In the genomic region with DNA sequence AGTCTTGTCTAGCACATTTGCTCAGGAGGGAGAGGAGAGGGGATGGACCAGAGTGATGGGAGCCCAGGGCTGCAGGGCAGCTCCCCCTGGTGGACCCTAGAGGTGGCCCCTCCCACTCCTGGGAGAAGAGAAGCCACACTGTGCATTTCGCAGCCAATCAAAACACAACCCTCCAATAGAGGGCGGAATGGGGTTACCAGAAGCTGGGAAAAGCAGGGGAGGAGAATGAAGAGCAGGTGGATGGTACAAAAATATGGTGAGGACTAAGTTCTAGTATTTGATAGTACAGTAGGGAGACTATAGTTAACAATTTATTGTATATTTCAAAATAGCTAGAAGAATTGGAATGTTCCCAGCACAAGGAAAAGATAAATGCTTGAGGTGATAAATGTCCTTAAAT, we compare ENCODE assay signal across 8 cellular contexts. TPM values are rescaled to one million over a fixed set of nuclear protein-coding genes. Genes with fewer than 3 reads are reported as not detected.
DNase-seq lines count a peak whose midpoint lies in the region; ATAC-seq, FAIRE-seq and TF ChIP-seq lines count a peak whose summit lies in the region.

No MANE protein-coding gene starts in this region.

- peak; percentile 78 for ATAC-seq in HG03460 (IDR thresholded peaks at IDR 0.05; ENCODE audit: unreplicated experiment)

- H3K4me3 Mint-ChIP-seq in activated CD4-positive, alpha-beta memory T cell treated with anti-CD3 and anti-CD28 coated beads for 36 hours: no peak overlapping the region
- no peak overlapping the region for H3K4me3 Mint-ChIP-seq in endothelial cell (ENCODE audit: unreplicated experiment)

- peak; percentile 98 for DNase-seq in 8988T
- DNase-seq in GM12892 (ENCODE audit: insufficient read length): peak; percentile 75
- DNase-seq in NCI-H748 (lab: John Stamatoyannopoulos, UW; ENCODE audit: unreplicated experiment): peak; percentile 81
- peak; percentile 81 for DNase-seq in activated CD4-positive, alpha-beta memory T cell treated with anti-CD3 and anti-CD28 coated beads for 36 hours
- peak; percentile 91 for DNase-seq in endothelial cell (ENCODE audit: low spot score)
- DNase-seq in midbrain (lab: John Stamatoyannopoulos, UW): peak; percentile 91
- peak; percentile 63 for DNase-seq in stomach

- peaks cover 31% of the 10 kb centered on the region for H3K4me1 Mint-ChIP-seq in activated CD4-positive, alpha-beta memory T cell treated with anti-CD3 and anti-CD28 coated beads for 36 hours (ENCODE audit: low read depth)
- peaks cover 29% of the 10 kb centered on the region for H3K4me1 Mint-ChIP-seq in endothelial cell (ENCODE audit: unreplicated experiment)

- peaks cover 17 to 83% (median 72%) of the 10 kb centered on the region in 4 donors for H3K36me3 ChIP-seq in stomach

- no peaks in the 10 kb centered on the region for H3K9me3 Mint-ChIP-seq in activated CD4-positive, alpha-beta memory T cell treated with anti-CD3 and anti-CD28 coated beads for 36 hours
- H3K9me3 Mint-ChIP-seq in endothelial cell (ENCODE audit: unreplicated experiment): no peaks in the 10 kb centered on the region

- H3K9me3 ChIP-seq in stomach: no peaks in the 10 kb centered on the region

- CTCF ChIA-PET in activated CD4-positive, alpha-beta memory T cell treated with anti-CD3 and anti-CD28 coated beads for 36 hours (lab: Charles Lee): interaction anchor here (0.6 to 7.3 kb wide), 19 partner anchors 9 to 310 kb away, joined by 3 to 158 read pairs (median 6); a partner anchor contains a TSS

- H3K36me3 Mint-ChIP-seq in activated CD4-positive, alpha-beta memory T cell treated with anti-CD3 and anti-CD28 coated beads for 36 hours: peaks cover 10% of the 10 kb centered on the region
- H3K36me3 Mint-ChIP-seq in endothelial cell (ENCODE audit: low read depth, unreplicated experiment): peaks cover 36% of the 10 kb centered on the region

- peaks cover 0 to 33% (median 6%) of the 10 kb centered on the region in 4 donors for H3K4me1 ChIP-seq in stomach

- 41 to 54% (median 50%) methylated on average over 2 of the region's 2 CpGs for WGBS in stomach, 5 donors

- POLR2A ChIA-PET in activated CD4-positive, alpha-beta memory T cell treated with anti-CD3 and anti-CD28 coated beads for 36 hours (lab: Charles Lee): interaction anchor here (1.1 kb wide), 1 partner anchor 311 kb away, joined by 3 read pairs; no protein-coding TSS in a partner anchor

- no peak overlapping the region for H3K27ac Mint-ChIP-seq in activated CD4-positive, alpha-beta memory T cell treated with anti-CD3 and anti-CD28 coated beads for 36 hours
- H3K27ac Mint-ChIP-seq in endothelial cell (ENCODE audit: unreplicated experiment): no peak overlapping the region

- TF ChIP-seq EP300 in stomach (IDR thresholded peaks at IDR 0.05): no peak

- TF ChIP-seq CTCF in endothelial cell (IDR thresholded peaks at IDR 0.05; ENCODE audit: unreplicated experiment) (peak; percentile 74), stomach (IDR thresholded peaks at IDR 0.05) (peak in 5 of 7 experiments; percentile 47 to 69 (median 60))

- no peak overlapping the region for H3K4me3 ChIP-seq in stomach

- no peak overlapping the region for H3K27ac ChIP-seq in stomach

- intact Hi-C loops in activated CD4-positive, alpha-beta memory T cell treated with anti-CD3 and anti-CD28 coated beads for 36 hours (cut with micrococcal nuclease): loop anchor here (1.0 to 2.0 kb wide), 2 partner anchors 24 to 75 kb away; a partner anchor contains a TSS
- intact Hi-C loops in stomach (cut with DNase I; ENCODE audit: low total_unique reads): no loop called here

- H3K27me3 ChIP-seq in stomach: no peaks in the 10 kb centered on the region

- H3K27me3 Mint-ChIP-seq in activated CD4-positive, alpha-beta memory T cell treated with anti-CD3 and anti-CD28 coated beads for 36 hours: no peaks in the 10 kb centered on the region
- peaks cover 10% of the 10 kb centered on the region for H3K27me3 Mint-ChIP-seq in endothelial cell (ENCODE audit: unreplicated experiment)

- TF ChIP-seq POLR2A in GM12892 (IDR thresholded peaks at IDR 0.05; ENCODE audit: low read depth, low read length) (no peak), stomach (IDR thresholded peaks at IDR 0.05) (no peak)

- peak; percentile 82 for FAIRE-seq in GM12892 (lab: Jason Lieb, UNC)

RNA-seq across cellular contexts. Expression of a gene that starts 23.6 kb away (rescaled TPM):
- 2.5 TPM for polyA plus RNA-seq in GM12892 (2012; ENCODE audit: missing spikeins)
- 1 to 10 TPM; 6.1 TPM for total RNA-seq in activated CD4-positive, alpha-beta memory T cell treated with anti-CD3 and anti-CD28 coated beads for 36 hours
- total RNA-seq in endothelial cell (ENCODE audit: unreplicated experiment) (166 TPM), stomach (10 to 100 TPM in 3 of 5 donors, 1 to 10 TPM in 2; 4.9 to 15.4 (median 10.1) TPM)
- 10 to 100 TPM in 1 of 3 donors, 1 to 10 TPM in 2; 2.7 to 10.5 (median 4.1) TPM for polyA plus RNA-seq in stomach

RNA-seq across cellular contexts. Expression of a gene that starts 27.8 kb away (rescaled TPM):
- polyA plus RNA-seq in GM12892 (2012; ENCODE audit: missing spikeins): 10.7 TPM
- 10 to 100 TPM; 14.6 to 15.9 TPM for total RNA-seq in activated CD4-positive, alpha-beta memory T cell treated with anti-CD3 and anti-CD28 coated beads for 36 hours
- total RNA-seq in endothelial cell (ENCODE audit: unreplicated experiment): 22.6 TPM
- total RNA-seq in stomach: 10 to 100 TPM in 4 of 5 donors, 1 to 10 TPM in 1; 7.8 to 32.6 (median 18.0) TPM
- 1 to 10 TPM; 2.3 to 4.5 (median 4.2) TPM for polyA plus RNA-seq in stomach

RNA-seq across cellular contexts. Expression of a gene that starts 41.3 kb away (rescaled TPM):
- not detected for polyA plus RNA-seq in GM12892 (2012; ENCODE audit: missing spikeins)
- total RNA-seq in activated CD4-positive, alpha-beta memory T cell treated with anti-CD3 and anti-CD28 coated beads for 36 hours: not detected
- total RNA-seq in endothelial cell (ENCODE audit: unreplicated experiment) (not detected), stomach (not detected)
- polyA plus RNA-seq in stomach: not detected

Comparison
In these comparisons a context has a peak if more than half of its experiments do, and no peak if none do; other contexts are left out.
1. RNA of a gene that starts 23.6 kb away (total RNA-seq): 166 TPM in endothelial cell (single experiment); 4.9 to 15.4 TPM in stomach and 6.1 TPM in activated CD4-positive, alpha-beta memory T cell treated with anti-CD3 and anti-CD28 coated beads for 36 hours; every median in the first group is over 10 times any median in the second.
2. Peak in every context shown above with its lines, with median percentiles within 50 percentile points of each other: DNase-seq.